22 cellular contexts compared by ENCODE assay signal in genomic region chr11:111566324-111566723, GRCh38. TPM values are rescaled to one million over a fixed set of nuclear protein-coding genes. Genes with fewer than 3 reads are reported as not detected.
"Had no signal": no experiment of that assay in that cellular context is flagged by ENCODE, and none has a peak within 500 bp of the region (broad histone marks: within the 10 kb centered on the region; RNA-seq: fewer than 3 reads in every experiment).

No MANE protein-coding gene starts in this region.

- H3K27ac Mint-ChIP-seq: activated naive CD8-positive, alpha-beta T cell; memory B cell; nephron progenitor cell; stimulated activated naive CD8-positive, alpha-beta T cell treated with anti-CD3 and anti-CD28 coated beads, Interleukin-15, Interleukin-2, amounts not matched to agents 100 ng/mL and 50 ng/mL, for 24 hours; T-helper 2 cell treated with Interferon-gamma antibody and Interleukin-4, amounts not matched to agents 5 μg/mL and 100 μg/mL, for 36 hours had no signal

- DNase-seq: activated CD4-positive, alpha-beta T cell treated with anti-CD3 and anti-CD28 coated beads, Interleukin-2, amount 50 U/mL, for 1 hour; activated CD8-positive, alpha-beta memory T cell treated with anti-CD3 and anti-CD28 coated beads for 24 hours; activated gamma-delta T cell treated with Interleukin-2 at 50 U/mL for 16 hours; amniotic stem cell; hypothalamus; kidney; left ventricle myocardium inferior; nephron progenitor cell; spleen; upper lobe of right lung had no signal

- H3K4me3 Mint-ChIP-seq: activated naive CD8-positive, alpha-beta T cell; memory B cell; nephron progenitor cell; stimulated activated naive CD8-positive, alpha-beta T cell treated with anti-CD3 and anti-CD28 coated beads, Interleukin-15, Interleukin-2, amounts not matched to agents 100 ng/mL and 50 ng/mL, for 24 hours; T-helper 2 cell treated with Interferon-gamma antibody and Interleukin-4, amounts not matched to agents 5 μg/mL and 100 μg/mL, for 36 hours had no signal

- H3K27ac ChIP-seq: coronary artery, esophagus muscularis mucosa, left ventricle myocardium inferior, spleen, upper lobe of right lung had no signal

- ATAC-seq: activated CD4-positive, CD25-positive, alpha-beta regulatory T cell treated with anti-CD3 and anti-CD28 coated beads, Interleukin-2, amount 50 U/mL, for 24 hours; sciatic nerve; upper lobe of right lung had no signal

- H3K36me3 ChIP-seq: esophagus muscularis mucosa, left ventricle myocardium inferior, spleen, upper lobe of right lung had no signal

- FAIRE-seq: kidney had no signal

- H3K36me3 Mint-ChIP-seq: activated naive CD8-positive, alpha-beta T cell; memory B cell had no signal

- H3K4me3 ChIP-seq: coronary artery, esophagus muscularis mucosa, left ventricle myocardium inferior, spleen, upper lobe of right lung had no signal

- H3K27me3 ChIP-seq: esophagus muscularis mucosa, spleen, upper lobe of right lung had no signal

- H3K9me3 ChIP-seq: esophagus muscularis mucosa, left ventricle myocardium inferior, spleen, upper lobe of right lung had no signal

- H3K4me1 ChIP-seq: esophagus muscularis mucosa, left ventricle myocardium inferior had no signal

- H3K9me3 Mint-ChIP-seq: memory B cell; nephron progenitor cell; stimulated activated naive CD8-positive, alpha-beta T cell treated with anti-CD3 and anti-CD28 coated beads, Interleukin-15, Interleukin-2, amounts not matched to agents 100 ng/mL and 50 ng/mL, for 24 hours; T-helper 2 cell treated with Interferon-gamma antibody and Interleukin-4, amounts not matched to agents 5 μg/mL and 100 μg/mL, for 36 hours had no signal

- H3K4me1 Mint-ChIP-seq: memory B cell had no signal

RNA-seq across cellular contexts. Expression of gene HOATZ, which starts 51.7 kb away (rescaled TPM):
- total RNA-seq: esophagus muscularis mucosa, fibroblast of villous mesenchyme, kidney, left ventricle myocardium inferior, omental fat pad, pulmonary artery endothelial cell, sciatic nerve, spleen, upper lobe of right lung had no signal
- polyA plus RNA-seq: spleen had no signal

RNA-seq across cellular contexts. Expression of gene BTG4, which starts 54.1 kb away (rescaled TPM):
- total RNA-seq: esophagus muscularis mucosa, fibroblast of villous mesenchyme, kidney, left ventricle myocardium inferior, omental fat pad, pulmonary artery endothelial cell, sciatic nerve, spleen, temporal lobe, upper lobe of right lung had no signal
- polyA plus RNA-seq: spleen had no signal
